33 cellular contexts compared by ENCODE assay signal in the genomic region with DNA sequence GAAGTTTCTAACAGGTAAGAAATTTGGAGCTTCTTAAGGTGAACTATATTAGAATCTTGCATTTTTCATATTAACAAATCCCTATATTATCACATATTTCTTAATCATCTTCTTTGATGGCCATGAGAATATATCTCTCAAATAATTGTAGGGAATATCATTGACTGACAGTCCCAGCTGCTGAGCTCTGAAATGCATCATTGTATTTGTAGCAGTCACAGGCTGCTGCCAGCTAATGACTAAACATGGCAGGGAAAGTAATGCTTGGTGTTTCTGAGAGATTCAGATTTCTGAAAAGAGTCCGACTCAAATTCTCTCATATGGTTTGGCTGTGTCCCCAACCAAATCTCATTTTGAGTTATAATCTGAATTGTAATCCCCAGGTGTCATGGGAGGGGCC.
"Had no signal": no experiment of that assay in that cellular context is flagged by ENCODE, and none has a peak within 500 bp of the region (broad histone marks: within the 10 kb centered on the region; RNA-seq: fewer than 3 reads in every experiment).

No MANE protein-coding gene starts in this region.

- ATAC-seq: activated CD8-positive, alpha-beta memory T cell treated with anti-CD3 and anti-CD28 coated beads, Interleukin-2, amount 10 ng/mL, durations not matched to agents 7 days and 5 days; activated naive CD8-positive, alpha-beta T cell treated with anti-CD3 and anti-CD28 coated beads, Interleukin-2, amount 50 U/mL, for 24 hours; PC-3; Right ventricle myocardium inferior had no signal

- DNase-seq: activated CD4-positive, alpha-beta memory T cell treated with anti-CD3 and anti-CD28 coated beads, Interleukin-2, amount 10 ng/mL, durations not matched to agents 7 days and 5 days; activated CD4-positive, alpha-beta T cell treated with anti-CD3 and anti-CD28 coated beads for 1 hour; activated CD4-positive, alpha-beta T cell treated with anti-CD3 and anti-CD28 coated beads for 48 hours; activated CD4-positive, CD25-positive, alpha-beta regulatory T cell; activated CD8-positive, alpha-beta memory T cell treated with anti-CD3 and anti-CD28 coated beads for 24 hours; activated CD8-positive, alpha-beta memory T cell treated with anti-CD3 and anti-CD28 coated beads, Interleukin-2, amount 10 ng/mL, durations not matched to agents 7 days and 5 days; activated CD8-positive, alpha-beta memory T cell treated with anti-CD3 and anti-CD28 coated beads, Interleukin-2, amount 50 U/mL, for 48 hours; activated effector memory CD4-positive, alpha-beta T cell treated with Interleukin-2 at 50 U/mL for 16 hours; activated naive CD4-positive, alpha-beta T cell treated with anti-CD3 and anti-CD28 coated beads, Interleukin-2, amount 10 ng/mL, durations not matched to agents 7 days and 5 days; activated naive CD8-positive, alpha-beta T cell treated with anti-CD3 and anti-CD28 coated beads, Interleukin-2, amount 50 U/mL, for 24 hours; activated T-cell treated with anti-CD3 and anti-CD28 coated beads, Interleukin-2, amount 50 U/mL, for 48 hours; cerebellar nuclear complex; Kasumi-1; KG1; MM.1S; NCI-H1105 treated with DMSO at 0.1 percent for 48 hours; NCI-H1436; NCI-H1694; NCI-H1930; NCI-H2081 treated with DMSO at 0.1 percent for 48 hours; NCI-H345; NCI-H510A; NCI-H526; NCI-H774; PC-3; Peyer's patch; SIG-M5; SW 1271; T-helper 1 cell; T-helper 2 cell; T1000; WERI-Rb-1 had no signal
